Comparison of ENCODE assay signal across 8 cellular contexts in genomic region chr19:6362351-6362801, GRCh38. TPM values are rescaled to one million over a fixed set of nuclear protein-coding genes. Genes with fewer than 3 reads are reported as not detected.
DNase-seq lines count a peak whose midpoint lies in the region; ATAC-seq and TF ChIP-seq lines count a peak whose summit lies in the region.

No MANE protein-coding gene starts in this region.

- peaks cover 52% of the 10 kb centered on the region for H3K36me3 Mint-ChIP-seq in activated T-cell treated with anti-CD3 and anti-CD28 coated beads, Interleukin-2, amount 50 U/mL, for 24 hours (ENCODE audit: low read depth)
- no peaks in the 10 kb centered on the region for H3K36me3 Mint-ChIP-seq in glutamatergic neuron (ENCODE audit: unreplicated experiment)

- no peaks in the 10 kb centered on the region for H3K27me3 Mint-ChIP-seq in activated T-cell treated with anti-CD3 and anti-CD28 coated beads, Interleukin-2, amount 50 U/mL, for 24 hours
- peaks cover 3% of the 10 kb centered on the region for H3K27me3 Mint-ChIP-seq in glutamatergic neuron (ENCODE audit: unreplicated experiment)

- no peak overlapping the region for H3K9ac ChIP-seq in HUES48 (ENCODE audit: low read depth, low read length)

- no peaks in the 10 kb centered on the region for H3K4me1 ChIP-seq in HUES48 (ENCODE audit: control insufficient read depth, insufficient read depth, low read length)

- H3K36me3 ChIP-seq in HUES48 (ENCODE audit: control insufficient read depth, insufficient read depth, low read length), result peaks cover 28% of the 10 kb centered on the region

- no peak for TF ChIP-seq CTCF in glutamatergic neuron (IDR thresholded peaks at IDR 0.05; ENCODE audit: partially characterized antibody, unreplicated experiment)

- peak; percentile 61 for DNase-seq in activated T-cell treated with anti-CD3 and anti-CD28 coated beads, Interleukin-2, amount 50 U/mL, for 24 hours
- no peak for DNase-seq in glutamatergic neuron
- DNase-seq in stimulated activated CD4-positive, alpha-beta T cell treated with anti-CD3 and anti-CD28 coated beads, Interleukin-1b, Interleukin-23, amount 100 ng/mL, for 48 hours, result peak; percentile 27
- no peak for DNase-seq in NCI-H226

- no peaks in the 10 kb centered on the region for H3K27me3 ChIP-seq in HUES48 (ENCODE audit: control insufficient read depth, insufficient read depth, low read length)

- H3K9me3 ChIP-seq in HUES48 (ENCODE audit: control insufficient read depth, insufficient read depth, low read length), result no peaks in the 10 kb centered on the region

- peak overlapping the region; percentile 86 for H3K4me3 ChIP-seq in HUES48 (ENCODE audit: low read depth, low read length)

- no peak for ATAC-seq in GM19023 (IDR thresholded peaks at IDR 0.05; ENCODE audit: unreplicated experiment)
- no peak for ATAC-seq in HG03354 (IDR thresholded peaks at IDR 0.05; ENCODE audit: poor library complexity, severe bottlenecking, unreplicated experiment)
- no peak for ATAC-seq in HG03442 (IDR thresholded peaks at IDR 0.05; ENCODE audit: unreplicated experiment)

- no peaks in the 10 kb centered on the region for H3K9me3 Mint-ChIP-seq in activated T-cell treated with anti-CD3 and anti-CD28 coated beads, Interleukin-2, amount 50 U/mL, for 24 hours
- peaks cover 4% of the 10 kb centered on the region for H3K9me3 Mint-ChIP-seq in glutamatergic neuron (ENCODE audit: unreplicated experiment)

- H3K4me3 Mint-ChIP-seq in activated T-cell treated with anti-CD3 and anti-CD28 coated beads, Interleukin-2, amount 50 U/mL, for 24 hours, result peak overlapping the region; percentile 89
- peak overlapping the region; percentile 88 for H3K4me3 Mint-ChIP-seq in glutamatergic neuron (ENCODE audit: unreplicated experiment)

- peaks cover 22% of the 10 kb centered on the region for H3K4me1 Mint-ChIP-seq in activated T-cell treated with anti-CD3 and anti-CD28 coated beads, Interleukin-2, amount 50 U/mL, for 24 hours (ENCODE audit: low read depth)
- no peaks in the 10 kb centered on the region for H3K4me1 Mint-ChIP-seq in glutamatergic neuron (ENCODE audit: low read depth, unreplicated experiment)

- no peak overlapping the region for H3K27ac ChIP-seq in HUES48 (ENCODE audit: low read depth, low read length)

- peak overlapping the region; percentile 92 for H3K27ac Mint-ChIP-seq in activated T-cell treated with anti-CD3 and anti-CD28 coated beads, Interleukin-2, amount 50 U/mL, for 24 hours
- peak overlapping the region; percentile 52 for H3K27ac Mint-ChIP-seq in glutamatergic neuron (ENCODE audit: unreplicated experiment)

RNA-seq across cellular contexts. Expression of gene CLPP, which starts 1.0 kb away (rescaled TPM):
- 97.3 TPM for total RNA-seq in glutamatergic neuron (ENCODE audit: unreplicated experiment)

RNA-seq across cellular contexts. Expression of gene ALKBH7, which starts 10.2 kb away (rescaled TPM):
- 66.8 TPM for total RNA-seq in glutamatergic neuron (ENCODE audit: unreplicated experiment)

RNA-seq across cellular contexts. Expression of gene PSPN, which starts 13.4 kb away (rescaled TPM):
- 2.3 TPM for total RNA-seq in glutamatergic neuron (ENCODE audit: unreplicated experiment)

RNA-seq across cellular contexts. Expression of gene ACER1, which starts 29.0 kb away (rescaled TPM):
- not detected for total RNA-seq in glutamatergic neuron (ENCODE audit: unreplicated experiment)

RNA-seq across cellular contexts. Expression of gene GTF2F1, which starts 30.6 kb away (rescaled TPM):
- total RNA-seq in glutamatergic neuron (ENCODE audit: unreplicated experiment), result 56.0 TPM

Comparison
In these comparisons a context has a peak if more than half of its experiments do, and no peak if none do; other contexts are left out.
1. DNase-seq: peak in activated T-cell treated with anti-CD3 and anti-CD28 coated beads, Interleukin-2, amount 50 U/mL, for 24 hours (single experiment) and stimulated activated CD4-positive, alpha-beta T cell treated with anti-CD3 and anti-CD28 coated beads, Interleukin-1b, Interleukin-23, amount 100 ng/mL, for 48 hours (single experiment); none in glutamatergic neuron (single experiment) and NCI-H226 (single experiment).